ENCODE assay signal across 8 cellular contexts in genomic region chr15:78056714-78057269, GRCh38. TPM values are rescaled to one million over a fixed set of nuclear protein-coding genes. Genes with fewer than 3 reads are reported as not detected.
DNase-seq lines count a peak whose midpoint lies in the region; ATAC-seq and FAIRE-seq lines count a peak whose summit lies in the region.

No MANE protein-coding gene starts in this region.

- peak overlapping the region; percentile 79 for H3K27ac Mint-ChIP-seq in T-helper 2 cell treated with Interferon-gamma antibody and Interleukin-4, amounts not matched to agents 5 μg/mL and 100 μg/mL, for 36 hours

- WGBS in small intestine, 3 donors = 11 to 23% (median 13%) methylated on average over 2 of the region's 2 CpGs

- H3K4me1 Mint-ChIP-seq in T-helper 2 cell treated with Interferon-gamma antibody and Interleukin-4, amounts not matched to agents 5 μg/mL and 100 μg/mL, for 36 hours (ENCODE audit: low read depth) = peaks cover 68% of the 10 kb centered on the region

- H3K4me3 Mint-ChIP-seq in T-helper 2 cell treated with Interferon-gamma antibody and Interleukin-4, amounts not matched to agents 5 μg/mL and 100 μg/mL, for 36 hours = peak overlapping the region; percentile 72

- H3K9me3 Mint-ChIP-seq in T-helper 2 cell treated with Interferon-gamma antibody and Interleukin-4, amounts not matched to agents 5 μg/mL and 100 μg/mL, for 36 hours = no peaks in the 10 kb centered on the region

- H3K36me3 ChIP-seq in small intestine (ENCODE audit: control insufficient read depth in 2 of 2, insufficient read depth in 2 of 2, low read length in 2 of 2) = no peaks in the 10 kb centered on the region

- FAIRE-seq in small intestine (lab: Jason Lieb, UNC) (no peak), HTR-8/SVneo (lab: Jason Lieb, UNC) (no peak)

- H3K9me3 ChIP-seq in small intestine (ENCODE audit: control insufficient read depth, low read depth) = no peaks in the 10 kb centered on the region

- H3K4me3 ChIP-seq in small intestine (ENCODE audit: low read depth in 1 of 2, low read length in 2 of 2) = no peak overlapping the region

- H3K27me3 ChIP-seq in small intestine (ENCODE audit: control insufficient read depth in 2 of 2, insufficient read depth in 2 of 2, low read length in 2 of 2) = no peaks in the 10 kb centered on the region

- H3K27ac ChIP-seq in small intestine (ENCODE audit: low read depth in 1 of 2, low read length in 1 of 2) = peak overlapping the region; percentile 65 to 85

- H3K36me3 Mint-ChIP-seq in T-helper 2 cell treated with Interferon-gamma antibody and Interleukin-4, amounts not matched to agents 5 μg/mL and 100 μg/mL, for 36 hours (ENCODE audit: low read depth) = peaks cover 29% of the 10 kb centered on the region

- no peaks in the 10 kb centered on the region for H3K27me3 Mint-ChIP-seq in T-helper 2 cell treated with Interferon-gamma antibody and Interleukin-4, amounts not matched to agents 5 μg/mL and 100 μg/mL, for 36 hours (ENCODE audit: low read depth)

- peak; percentile 52 for DNase-seq in activated T-cell treated with anti-CD3 and anti-CD28 coated beads, Interleukin-2, amount 50 U/mL, for 1 hour
- DNase-seq in activated T-cell treated with anti-CD3 and anti-CD28 coated beads for 4 hours (no peak), glomerular visceral epithelial cell (ENCODE audit: extremely low spot score) (peak; percentile 71), small intestine (no peak), HTR-8/SVneo (ENCODE audit: insufficient read length, low spot score) (no peak), NCI-H526 treated with DMSO at 0.1 percent for 48 hours (lab: John Stamatoyannopoulos, UW) (no peak)
- DNase-seq in T-helper 2 cell treated with Interferon-gamma antibody and Interleukin-4, amounts not matched to agents 5 μg/mL and 100 μg/mL, for 36 hours (ENCODE audit: low spot score) = no peak

- ATAC-seq in GM18870 (IDR thresholded peaks at IDR 0.05; ENCODE audit: unreplicated experiment) = no peak

- peaks cover 22 to 45% of the 10 kb centered on the region in 2 donors for H3K4me1 ChIP-seq in small intestine (ENCODE audit: control insufficient read depth in 2 of 2, insufficient read depth in 1 of 2, low read depth in 1 of 2, low read length in 1 of 2)

RNA-seq across cellular contexts. Expression of gene TBC1D2B, which starts 20.7 kb away (rescaled TPM):
- polyA plus RNA-seq in small intestine = 10 to 100 TPM in 1 of 3 donors, 1 to 10 TPM in 2; 7.6 to 16.0 (median 7.8) TPM

RNA-seq across cellular contexts. Expression of gene SH2D7, which starts 35.6 kb away (rescaled TPM):
- polyA plus RNA-seq in small intestine = 1 to 10 TPM; 1.7 to 3.8 (median 2.9) TPM

Comparison
In these comparisons a context has a peak if more than half of its experiments do, and no peak if none do; other contexts are left out.
1. DNase-seq: peak in activated T-cell treated with anti-CD3 and anti-CD28 coated beads, Interleukin-2, amount 50 U/mL, for 1 hour (single experiment) and glomerular visceral epithelial cell (single experiment); none in activated T-cell treated with anti-CD3 and anti-CD28 coated beads for 4 hours (single experiment), T-helper 2 cell treated with Interferon-gamma antibody and Interleukin-4, amounts not matched to agents 5 μg/mL and 100 μg/mL, for 36 hours (single experiment), small intestine (single experiment), HTR-8/SVneo (single experiment) and NCI-H526 treated with DMSO at 0.1 percent for 48 hours (single experiment).